Comparison of ENCODE assay signal across 1 cellular context in genomic region chr6:44630125-44631028, GRCh38.
TF ChIP-seq lines count a peak whose summit lies in the region.

No MANE protein-coding gene starts in this region.

TF ChIP-seq in GM23338, 12 proteins besides CTCF, POLR2A, EP300 and RAD21 (continued from another document):
- TF ChIP-seq ZNF462 (CRISPR knock-in tag; IDR thresholded peaks at IDR 0.05): no peak
